5 cellular contexts compared by ENCODE assay signal in genomic region chr11:129820228-129820627, GRCh38. TPM values are rescaled to one million over a fixed set of nuclear protein-coding genes. Genes with fewer than 3 reads are reported as not detected.
"Had no signal": no experiment of that assay in that cellular context is flagged by ENCODE, and none has a peak within 500 bp of the region (broad histone marks: within the 10 kb centered on the region; RNA-seq: fewer than 3 reads in every experiment).

No MANE protein-coding gene starts in this region.

RNA-seq across cellular contexts. Expression of gene TMEM45B, which starts 4.6 kb away (rescaled TPM):
- total RNA-seq: GM23248, H4, HFFc6, HT1080, IMR-90 had no signal
- polyA plus RNA-seq: GM23248, IMR-90 had no signal
